In the genomic region with DNA sequence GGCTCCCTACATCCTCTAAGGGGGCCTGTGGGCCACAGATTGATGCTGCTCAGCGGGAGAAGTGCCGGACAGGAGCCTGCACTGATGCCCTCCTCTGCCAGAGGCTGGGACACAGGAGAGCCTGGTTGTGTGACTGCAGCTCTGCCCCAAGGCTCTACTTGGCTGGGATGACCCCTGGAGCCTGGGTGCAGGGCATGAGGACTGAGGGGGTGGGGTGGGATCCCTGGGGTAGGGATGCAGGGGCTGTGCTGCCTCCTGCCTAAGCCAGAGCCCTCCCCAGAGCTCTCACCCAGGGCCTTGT, we compare ENCODE assay signal across 3 cellular contexts.
TF ChIP-seq lines count a peak whose summit lies in the region.

No MANE protein-coding gene starts in this region.

TF ChIP-seq in A549, 52 proteins besides CTCF, POLR2A, EP300 and RAD21:
- TF ChIP-seq, protein P1, sequence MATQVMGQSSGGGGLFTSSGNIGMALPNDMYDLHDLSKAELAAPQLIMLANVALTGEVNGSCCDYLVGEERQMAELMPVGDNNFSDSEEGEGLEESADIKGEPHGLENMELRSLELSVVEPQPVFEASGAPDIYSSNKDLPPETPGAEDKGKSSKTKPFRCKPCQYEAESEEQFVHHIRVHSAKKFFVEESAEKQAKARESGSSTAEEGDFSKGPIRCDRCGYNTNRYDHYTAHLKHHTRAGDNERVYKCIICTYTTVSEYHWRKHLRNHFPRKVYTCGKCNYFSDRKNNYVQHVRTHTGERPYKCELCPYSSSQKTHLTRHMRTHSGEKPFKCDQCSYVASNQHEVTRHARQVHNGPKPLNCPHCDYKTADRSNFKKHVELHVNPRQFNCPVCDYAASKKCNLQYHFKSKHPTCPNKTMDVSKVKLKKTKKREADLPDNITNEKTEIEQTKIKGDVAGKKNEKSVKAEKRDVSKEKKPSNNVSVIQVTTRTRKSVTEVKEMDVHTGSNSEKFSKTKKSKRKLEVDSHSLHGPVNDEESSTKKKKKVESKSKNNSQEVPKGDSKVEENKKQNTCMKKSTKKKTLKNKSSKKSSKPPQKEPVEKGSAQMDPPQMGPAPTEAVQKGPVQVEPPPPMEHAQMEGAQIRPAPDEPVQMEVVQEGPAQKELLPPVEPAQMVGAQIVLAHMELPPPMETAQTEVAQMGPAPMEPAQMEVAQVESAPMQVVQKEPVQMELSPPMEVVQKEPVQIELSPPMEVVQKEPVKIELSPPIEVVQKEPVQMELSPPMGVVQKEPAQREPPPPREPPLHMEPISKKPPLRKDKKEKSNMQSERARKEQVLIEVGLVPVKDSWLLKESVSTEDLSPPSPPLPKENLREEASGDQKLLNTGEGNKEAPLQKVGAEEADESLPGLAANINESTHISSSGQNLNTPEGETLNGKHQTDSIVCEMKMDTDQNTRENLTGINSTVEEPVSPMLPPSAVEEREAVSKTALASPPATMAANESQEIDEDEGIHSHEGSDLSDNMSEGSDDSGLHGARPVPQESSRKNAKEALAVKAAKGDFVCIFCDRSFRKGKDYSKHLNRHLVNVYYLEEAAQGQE (IDR thresholded peaks at IDR 0.05), result no peak
- TF ChIP-seq RFX5 (IDR thresholded peaks at IDR 0.05), result no peak
- no peak for TF ChIP-seq SREBF2 (IDR thresholded peaks at IDR 0.05)
- TF ChIP-seq, protein P2, sequence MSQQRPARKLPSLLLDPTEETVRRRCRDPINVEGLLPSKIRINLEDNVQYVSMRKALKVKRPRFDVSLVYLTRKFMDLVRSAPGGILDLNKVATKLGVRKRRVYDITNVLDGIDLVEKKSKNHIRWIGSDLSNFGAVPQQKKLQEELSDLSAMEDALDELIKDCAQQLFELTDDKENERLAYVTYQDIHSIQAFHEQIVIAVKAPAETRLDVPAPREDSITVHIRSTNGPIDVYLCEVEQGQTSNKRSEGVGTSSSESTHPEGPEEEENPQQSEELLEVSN (IDR thresholded peaks at IDR 0.05; ENCODE audit: borderline replicate concordance, low read depth), result no peak
- no peak for TF ChIP-seq ZC3H11A (IDR thresholded peaks at IDR 0.05)
- no peak for TF ChIP-seq MYC (IDR thresholded peaks at IDR 0.05; ENCODE audit: borderline replicate concordance, low read length)
- TF ChIP-seq HEYL (CRISPR knock-in tag; IDR thresholded peaks at IDR 0.05), result no peak
- TF ChIP-seq MAFK (IDR thresholded peaks at IDR 0.05; ENCODE audit: partially characterized antibody), result no peak
- TF ChIP-seq, protein P3, sequence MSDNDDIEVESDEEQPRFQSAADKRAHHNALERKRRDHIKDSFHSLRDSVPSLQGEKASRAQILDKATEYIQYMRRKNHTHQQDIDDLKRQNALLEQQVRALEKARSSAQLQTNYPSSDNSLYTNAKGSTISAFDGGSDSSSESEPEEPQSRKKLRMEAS (IDR thresholded peaks at IDR 0.05), result no peak
- no peak for TF ChIP-seq GATA3 (IDR thresholded peaks at IDR 0.05; ENCODE audit: borderline replicate concordance)
- TF ChIP-seq HDAC2 (IDR thresholded peaks at IDR 0.05), result no peak
- TF ChIP-seq POLR2AphosphoS2 (conservative IDR thresholded peaks at IDR 0.05; ENCODE audit: low read length), result no peak
- no peak for TF ChIP-seq SMC3 (IDR thresholded peaks at IDR 0.05)
- no peak for TF ChIP-seq CBX8 (IDR thresholded peaks at IDR 0.05)
TF ChIP-seq in A549: peak in this region for 0.

TF ChIP-seq in HepG2, 621 proteins besides CTCF, POLR2A, EP300 and RAD21 (continues in another document):
- TF ChIP-seq MED8 (CRISPR knock-in tag; IDR thresholded peaks at IDR 0.05; ENCODE audit: insufficient replicate concordance) (no peak), MIER2 (CRISPR knock-in tag; IDR thresholded peaks at IDR 0.05) (no peak), CREM (IDR thresholded peaks at IDR 0.05) (no peak), CREM (CRISPR knock-in tag; IDR thresholded peaks at IDR 0.05) (no peak)
- TF ChIP-seq, protein P1 (IDR thresholded peaks at IDR 0.05; ENCODE audit: borderline replicate concordance in 1 of 2, low read depth in 1 of 2, low read length in 2 of 2), result no peak
- TF ChIP-seq, protein P4, sequence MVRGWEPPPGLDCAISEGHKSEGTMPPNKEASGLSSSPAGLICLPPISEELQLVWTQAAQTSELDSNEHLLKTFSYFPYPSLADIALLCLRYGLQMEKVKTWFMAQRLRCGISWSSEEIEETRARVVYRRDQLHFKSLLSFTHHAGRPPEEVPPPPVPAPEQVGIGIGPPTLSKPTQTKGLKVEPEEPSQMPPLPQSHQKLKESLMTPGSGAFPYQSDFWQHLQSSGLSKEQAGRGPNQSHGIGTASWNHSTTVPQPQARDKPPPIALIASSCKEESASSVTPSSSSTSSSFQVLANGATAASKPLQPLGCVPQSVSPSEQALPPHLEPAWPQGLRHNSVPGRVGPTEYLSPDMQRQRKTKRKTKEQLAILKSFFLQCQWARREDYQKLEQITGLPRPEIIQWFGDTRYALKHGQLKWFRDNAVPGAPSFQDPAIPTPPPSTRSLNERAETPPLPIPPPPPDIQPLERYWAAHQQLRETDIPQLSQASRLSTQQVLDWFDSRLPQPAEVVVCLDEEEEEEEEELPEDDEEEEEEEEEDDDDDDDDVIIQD (CRISPR knock-in tag; IDR thresholded peaks at IDR 0.05; ENCODE audit: low read depth), result no peak
- TF ChIP-seq, protein P5, sequence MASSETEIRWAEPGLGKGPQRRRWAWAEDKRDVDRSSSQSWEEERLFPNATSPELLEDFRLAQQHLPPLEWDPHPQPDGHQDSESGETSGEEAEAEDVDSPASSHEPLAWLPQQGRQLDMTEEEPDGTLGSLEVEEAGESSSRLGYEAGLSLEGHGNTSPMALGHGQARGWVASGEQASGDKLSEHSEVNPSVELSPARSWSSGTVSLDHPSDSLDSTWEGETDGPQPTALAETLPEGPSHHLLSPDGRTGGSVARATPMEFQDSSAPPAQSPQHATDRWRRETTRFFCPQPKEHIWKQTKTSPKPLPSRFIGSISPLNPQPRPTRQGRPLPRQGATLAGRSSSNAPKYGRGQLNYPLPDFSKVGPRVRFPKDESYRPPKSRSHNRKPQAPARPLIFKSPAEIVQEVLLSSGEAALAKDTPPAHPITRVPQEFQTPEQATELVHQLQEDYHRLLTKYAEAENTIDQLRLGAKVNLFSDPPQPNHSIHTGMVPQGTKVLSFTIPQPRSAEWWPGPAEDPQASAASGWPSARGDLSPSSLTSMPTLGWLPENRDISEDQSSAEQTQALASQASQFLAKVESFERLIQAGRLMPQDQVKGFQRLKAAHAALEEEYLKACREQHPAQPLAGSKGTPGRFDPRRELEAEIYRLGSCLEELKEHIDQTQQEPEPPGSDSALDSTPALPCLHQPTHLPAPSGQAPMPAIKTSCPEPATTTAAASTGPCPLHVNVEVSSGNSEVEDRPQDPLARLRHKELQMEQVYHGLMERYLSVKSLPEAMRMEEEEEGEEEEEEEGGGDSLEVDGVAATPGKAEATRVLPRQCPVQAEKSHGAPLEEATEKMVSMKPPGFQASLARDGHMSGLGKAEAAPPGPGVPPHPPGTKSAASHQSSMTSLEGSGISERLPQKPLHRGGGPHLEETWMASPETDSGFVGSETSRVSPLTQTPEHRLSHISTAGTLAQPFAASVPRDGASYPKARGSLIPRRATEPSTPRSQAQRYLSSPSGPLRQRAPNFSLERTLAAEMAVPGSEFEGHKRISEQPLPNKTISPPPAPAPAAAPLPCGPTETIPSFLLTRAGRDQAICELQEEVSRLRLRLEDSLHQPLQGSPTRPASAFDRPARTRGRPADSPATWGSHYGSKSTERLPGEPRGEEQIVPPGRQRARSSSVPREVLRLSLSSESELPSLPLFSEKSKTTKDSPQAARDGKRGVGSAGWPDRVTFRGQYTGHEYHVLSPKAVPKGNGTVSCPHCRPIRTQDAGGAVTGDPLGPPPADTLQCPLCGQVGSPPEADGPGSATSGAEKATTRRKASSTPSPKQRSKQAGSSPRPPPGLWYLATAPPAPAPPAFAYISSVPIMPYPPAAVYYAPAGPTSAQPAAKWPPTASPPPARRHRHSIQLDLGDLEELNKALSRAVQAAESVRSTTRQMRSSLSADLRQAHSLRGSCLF (CRISPR knock-in tag; IDR thresholded peaks at IDR 0.05; ENCODE audit: borderline replicate concordance), result no peak

TF ChIP-seq in SK-N-SH, 30 proteins besides CTCF, POLR2A, EP300 and RAD21:
- TF ChIP-seq EZH2phosphoT487 (IDR thresholded peaks at IDR 0.05; ENCODE audit: borderline replicate concordance, low read depth) (no peak), FOXM1 (IDR thresholded peaks at IDR 0.05; ENCODE audit: low read depth) (no peak), NFIC (IDR thresholded peaks at IDR 0.05; ENCODE audit: borderline replicate concordance) (no peak), FOXJ3 (CRISPR knock-in tag; IDR thresholded peaks at IDR 0.05) (no peak), FOSL2 (IDR thresholded peaks at IDR 0.05; ENCODE audit: borderline replicate concordance, low read depth) (no peak), SIN3A (IDR thresholded peaks at IDR 0.05; ENCODE audit: borderline replicate concordance, low read depth, low read length) (no peak), GABPA (IDR thresholded peaks at IDR 0.05; ENCODE audit: low read depth) (no peak), ELF1 (IDR thresholded peaks at IDR 0.05) (no peak), TAF1 (IDR thresholded peaks at IDR 0.05; ENCODE audit: borderline replicate concordance, low read depth, low read length) (no peak)
- TF ChIP-seq, protein P6, sequence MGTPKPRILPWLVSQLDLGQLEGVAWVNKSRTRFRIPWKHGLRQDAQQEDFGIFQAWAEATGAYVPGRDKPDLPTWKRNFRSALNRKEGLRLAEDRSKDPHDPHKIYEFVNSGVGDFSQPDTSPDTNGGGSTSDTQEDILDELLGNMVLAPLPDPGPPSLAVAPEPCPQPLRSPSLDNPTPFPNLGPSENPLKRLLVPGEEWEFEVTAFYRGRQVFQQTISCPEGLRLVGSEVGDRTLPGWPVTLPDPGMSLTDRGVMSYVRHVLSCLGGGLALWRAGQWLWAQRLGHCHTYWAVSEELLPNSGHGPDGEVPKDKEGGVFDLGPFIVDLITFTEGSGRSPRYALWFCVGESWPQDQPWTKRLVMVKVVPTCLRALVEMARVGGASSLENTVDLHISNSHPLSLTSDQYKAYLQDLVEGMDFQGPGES (IDR thresholded peaks at IDR 0.05; ENCODE audit: low read depth, low read length), result no peak
- TF ChIP-seq, protein P7, sequence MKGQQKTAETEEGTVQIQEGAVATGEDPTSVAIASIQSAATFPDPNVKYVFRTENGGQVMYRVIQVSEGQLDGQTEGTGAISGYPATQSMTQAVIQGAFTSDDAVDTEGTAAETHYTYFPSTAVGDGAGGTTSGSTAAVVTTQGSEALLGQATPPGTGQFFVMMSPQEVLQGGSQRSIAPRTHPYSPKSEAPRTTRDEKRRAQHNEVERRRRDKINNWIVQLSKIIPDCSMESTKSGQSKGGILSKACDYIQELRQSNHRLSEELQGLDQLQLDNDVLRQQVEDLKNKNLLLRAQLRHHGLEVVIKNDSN (IDR thresholded peaks at IDR 0.05; ENCODE audit: borderline replicate concordance, low read depth), result no peak
- TF ChIP-seq, protein P8, sequence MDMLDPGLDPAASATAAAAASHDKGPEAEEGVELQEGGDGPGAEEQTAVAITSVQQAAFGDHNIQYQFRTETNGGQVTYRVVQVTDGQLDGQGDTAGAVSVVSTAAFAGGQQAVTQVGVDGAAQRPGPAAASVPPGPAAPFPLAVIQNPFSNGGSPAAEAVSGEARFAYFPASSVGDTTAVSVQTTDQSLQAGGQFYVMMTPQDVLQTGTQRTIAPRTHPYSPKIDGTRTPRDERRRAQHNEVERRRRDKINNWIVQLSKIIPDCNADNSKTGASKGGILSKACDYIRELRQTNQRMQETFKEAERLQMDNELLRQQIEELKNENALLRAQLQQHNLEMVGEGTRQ (IDR thresholded peaks at IDR 0.05; ENCODE audit: borderline replicate concordance, low read depth, low read length), result no peak
- TF ChIP-seq, protein P9, sequence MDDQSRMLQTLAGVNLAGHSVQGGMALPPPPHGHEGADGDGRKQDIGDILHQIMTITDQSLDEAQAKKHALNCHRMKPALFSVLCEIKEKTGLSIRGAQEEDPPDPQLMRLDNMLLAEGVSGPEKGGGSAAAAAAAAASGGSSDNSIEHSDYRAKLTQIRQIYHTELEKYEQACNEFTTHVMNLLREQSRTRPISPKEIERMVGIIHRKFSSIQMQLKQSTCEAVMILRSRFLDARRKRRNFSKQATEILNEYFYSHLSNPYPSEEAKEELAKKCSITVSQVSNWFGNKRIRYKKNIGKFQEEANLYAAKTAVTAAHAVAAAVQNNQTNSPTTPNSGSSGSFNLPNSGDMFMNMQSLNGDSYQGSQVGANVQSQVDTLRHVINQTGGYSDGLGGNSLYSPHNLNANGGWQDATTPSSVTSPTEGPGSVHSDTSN (IDR thresholded peaks at IDR 0.05), result no peak
